8 cellular contexts compared by ENCODE assay signal in the genomic region with DNA sequence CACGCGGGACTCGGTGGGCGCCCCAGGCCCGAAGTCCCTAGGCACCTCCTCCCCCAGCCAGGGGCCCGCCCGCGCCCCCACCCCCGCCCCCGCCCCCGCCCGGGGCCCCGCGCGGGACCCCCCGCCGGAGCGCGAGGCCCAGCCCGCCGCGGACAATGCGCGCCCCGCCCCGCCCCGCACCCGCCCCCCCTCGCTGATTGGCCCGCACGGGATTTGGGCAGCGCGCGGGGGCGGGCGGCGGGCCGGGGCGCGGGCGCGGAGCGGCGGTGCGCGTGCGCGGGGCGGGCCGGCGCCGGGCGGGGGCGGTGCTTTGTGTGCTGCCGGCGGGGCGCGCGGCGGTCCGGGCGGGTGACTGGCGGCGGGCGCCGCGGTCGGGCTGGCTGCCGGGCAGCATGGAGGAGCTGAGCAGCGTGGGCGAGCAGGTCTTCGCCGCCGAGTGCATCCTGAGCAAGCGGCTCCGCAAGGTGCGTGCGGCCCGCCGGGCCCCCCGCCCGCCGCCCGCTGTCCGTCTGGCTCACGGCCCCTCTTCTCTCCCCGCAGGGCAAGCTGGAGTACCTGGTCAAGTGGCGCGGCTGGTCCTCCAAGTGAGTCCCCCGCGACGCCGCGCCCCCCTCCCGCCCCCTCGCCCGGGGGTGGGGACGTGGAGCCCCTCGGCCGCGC. TPM values are rescaled to one million over a fixed set of nuclear protein-coding genes. Genes with fewer than 3 reads are reported as not detected.
DNase-seq lines count a peak whose midpoint lies in the region; ATAC-seq and TF ChIP-seq lines count a peak whose summit lies in the region.

Gene CBX2 (plus strand): TSS at position 305 of the 660 bp plus-strand sequence. CDS start 88 bp downstream, at position 393.

- peak within 1 kb of the TSS; percentile 87 for H3K27ac Mint-ChIP-seq in activated T-helper 1 cell treated with anti-CD3 and anti-CD28 coated beads, Interleukin-12 subunit alpha, Interleukin-12 subunit beta, Interleukin-2, Interleukin-4 antibody, amounts not matched to agents 30 ng/mL and 10 ng/mL and 1 ng/mL, durations not matched to agents 14 hours and 24 hours and 36 hours
- peak within 1 kb of the TSS; percentile 84 to 94 (median 89) for H3K27ac Mint-ChIP-seq in nephron

- peaks cover 2 to 20% (median 8%) of the 10 kb centered on the region in 4 donors for H3K4me1 ChIP-seq in Peyer's patch

- CTCF ChIA-PET in AG04450 (lab: Charles Lee) = interaction anchor here (0.9 kb wide), 1 partner anchor 9 kb away, joined by 3 read pairs; no protein-coding TSS in a partner anchor

- H3K4me3 Mint-ChIP-seq in activated T-helper 1 cell treated with anti-CD3 and anti-CD28 coated beads, Interleukin-12 subunit alpha, Interleukin-12 subunit beta, Interleukin-2, Interleukin-4 antibody, amounts not matched to agents 30 ng/mL and 10 ng/mL and 1 ng/mL, durations not matched to agents 14 hours and 24 hours and 36 hours = peak within 1 kb of the TSS; percentile 84
- peak within 1 kb of the TSS; percentile 93 to 98 (median 97) for H3K4me3 Mint-ChIP-seq in nephron

- ATAC-seq in GM18907 (IDR thresholded peaks at IDR 0.05; ENCODE audit: unreplicated experiment) = peak; percentile 57
- ATAC-seq in stimulated activated naive CD8-positive, alpha-beta T cell treated with anti-CD3 and anti-CD28 coated beads, Interleukin-15, Interleukin-2, amounts not matched to agents 100 U/mL and 50 U/mL, for 24 hours = peak; percentile 66

- H3K9me3 ChIP-seq in AG04450 (ENCODE audit: control insufficient read depth, insufficient read depth, low read length) (no peaks in the 10 kb centered on the region; the same call in 1 of the 2 replicates), Peyer's patch (no peaks in the 10 kb centered on the region)

- no peak within 1 kb of the TSS for H3K27ac ChIP-seq in AG04450 (ENCODE audit: low read depth, low read length)
- H3K27ac ChIP-seq in Peyer's patch = peak within 1 kb of the TSS in 1 of 4 donors; percentile 28

- POLR2A ChIA-PET in AG04450 (lab: Yijun Ruan, JAX) = interaction anchor here (1.1 to 2.2 kb wide), 2 partner anchors 12 to 61 kb away, joined by 3 to 7 read pairs; partner anchors contain the start of gene CBX4

- no peak for TF ChIP-seq POLR2A in Peyer's patch (IDR thresholded peaks at IDR 0.05)

- peaks cover 60% of the 10 kb centered on the region for H3K27me3 Mint-ChIP-seq in activated T-helper 1 cell treated with anti-CD3 and anti-CD28 coated beads, Interleukin-12 subunit alpha, Interleukin-12 subunit beta, Interleukin-2, Interleukin-4 antibody, amounts not matched to agents 30 ng/mL and 10 ng/mL and 1 ng/mL, durations not matched to agents 14 hours and 24 hours and 36 hours (ENCODE audit: insufficient read depth)
- peaks cover 17% of the 10 kb centered on the region for H3K27me3 Mint-ChIP-seq in nephron (ENCODE audit: low read depth)

- TF ChIP-seq CTCF in AG04450 (IDR thresholded peaks at IDR 0.05; ENCODE audit: low read depth, low read length) (no peak), Peyer's patch (IDR thresholded peaks at IDR 0.05) (no peak), fibroblast of pulmonary artery (IDR thresholded peaks at IDR 0.05; ENCODE audit: low read length, missing control alignments) (no peak), nephron (IDR thresholded peaks at IDR 0.05; ENCODE audit: unreplicated experiment in 3 of 3) (no peak)

- peak within 1 kb of the TSS; percentile 69 for H3K4me3 ChIP-seq in AG04450 (ENCODE audit: low read depth, low read length)
- peak within 1 kb of the TSS; percentile 42 to 79 (median 65) for H3K4me3 ChIP-seq in Peyer's patch
- H3K4me3 ChIP-seq in fibroblast of pulmonary artery (replicated peaks; ENCODE audit: low read depth, low read length) = peak within 1 kb of the TSS; percentile 57

- no peaks in the 10 kb centered on the region for H3K36me3 ChIP-seq in Peyer's patch

- intact Hi-C loops in activated T-helper 1 cell treated with anti-CD3 and anti-CD28 coated beads, Interleukin-12 subunit alpha, Interleukin-12 subunit beta, Interleukin-2, Interleukin-4 antibody, amounts not matched to agents 30 ng/mL and 10 ng/mL and 1 ng/mL, durations not matched to agents 14 hours and 24 hours and 36 hours (cut with micrococcal nuclease) = loop anchor here (2.0 to 10.0 kb wide), 3 partner anchors 19 to 367 kb away; partner anchors contain the start of genes CBX8 and EIF4A3

- H3K36me3 Mint-ChIP-seq in activated T-helper 1 cell treated with anti-CD3 and anti-CD28 coated beads, Interleukin-12 subunit alpha, Interleukin-12 subunit beta, Interleukin-2, Interleukin-4 antibody, amounts not matched to agents 30 ng/mL and 10 ng/mL and 1 ng/mL, durations not matched to agents 14 hours and 24 hours and 36 hours (ENCODE audit: low read depth) = peaks cover 5% of the 10 kb centered on the region
- peaks cover 28% of the 10 kb centered on the region for H3K36me3 Mint-ChIP-seq in nephron (ENCODE audit: low read depth)

- H3K9me3 Mint-ChIP-seq in activated T-helper 1 cell treated with anti-CD3 and anti-CD28 coated beads, Interleukin-12 subunit alpha, Interleukin-12 subunit beta, Interleukin-2, Interleukin-4 antibody, amounts not matched to agents 30 ng/mL and 10 ng/mL and 1 ng/mL, durations not matched to agents 14 hours and 24 hours and 36 hours = no peaks in the 10 kb centered on the region
- no peaks in the 10 kb centered on the region for H3K9me3 Mint-ChIP-seq in nephron

- H3K27me3 ChIP-seq in AG04450 (ENCODE audit: control insufficient read depth, insufficient read depth, low read length) (peaks cover 44% of the 10 kb centered on the region), Peyer's patch (peaks cover 0 to 35% of the 10 kb centered on the region in 2 donors)

- H3K4me1 Mint-ChIP-seq in activated T-helper 1 cell treated with anti-CD3 and anti-CD28 coated beads, Interleukin-12 subunit alpha, Interleukin-12 subunit beta, Interleukin-2, Interleukin-4 antibody, amounts not matched to agents 30 ng/mL and 10 ng/mL and 1 ng/mL, durations not matched to agents 14 hours and 24 hours and 36 hours (ENCODE audit: low read depth) = peaks cover 12% of the 10 kb centered on the region
- peaks cover 66% of the 10 kb centered on the region for H3K4me1 Mint-ChIP-seq in nephron

- DNase-seq in AG04450 (ENCODE audit: low read depth, low spot score) = no peak
- DNase-seq in HK-2 (ENCODE audit: unreplicated experiment) = peak; percentile 80
- peak; percentile 51 to 87 (median 84) for DNase-seq in Peyer's patch
- DNase-seq in activated T-helper 1 cell treated with anti-CD3 and anti-CD28 coated beads, Interleukin-12 subunit alpha, Interleukin-12 subunit beta, Interleukin-2, Interleukin-4 antibody, amounts not matched to agents 30 ng/mL and 10 ng/mL and 1 ng/mL, durations not matched to agents 14 hours and 24 hours and 36 hours (ENCODE audit: low spot score) = peak; percentile 78
- DNase-seq in fibroblast of pulmonary artery (ENCODE audit: low read depth) = peak; percentile 60
- DNase-seq in stimulated activated naive CD8-positive, alpha-beta T cell treated with anti-CD3 and anti-CD28 coated beads, Interleukin-15, Interleukin-2, amounts not matched to agents 100 U/mL and 50 U/mL, for 24 hours = peak; percentile 86

RNA-seq across cellular contexts. Expression of gene CBX2, which starts in this region (rescaled TPM):
- polyA plus RNA-seq in AG04450 (2011; rRNA removed) = 2.2 and 2.3 TPM in 2 replicates
- 3.2 and 4.4 TPM in 2 replicates for polyA minus RNA-seq in AG04450 (2011; rRNA and poly(A)+ RNA removed)
- total RNA-seq in Peyer's patch = under 1 TPM; 0.18 to 0.85 (median 0.81) TPM
- total RNA-seq in activated T-helper 1 cell treated with anti-CD3 and anti-CD28 coated beads, Interleukin-12 subunit alpha, Interleukin-12 subunit beta, Interleukin-2, Interleukin-4 antibody, amounts not matched to agents 30 ng/mL and 10 ng/mL and 1 ng/mL, durations not matched to agents 14 hours and 24 hours and 36 hours = 4.7 and 5.1 TPM in 2 replicates

Comparison
In these comparisons a context has a peak if more than half of its experiments do, and no peak if none do; other contexts are left out.
1. Peak in DNase-seq and H3K4me3 ChIP-seq in Peyer's patch; RNA of the gene not detected or under 1 TPM.